ENCODE assay signal across 8 cellular contexts in genomic region chr6:161373905-161374451, GRCh38.
DNase-seq lines count a peak whose midpoint lies in the region; ATAC-seq and TF ChIP-seq lines count a peak whose summit lies in the region.

No MANE protein-coding gene starts in this region.

- no peak overlapping the region for H3K4me3 ChIP-seq in CD4-positive, CD25-positive, alpha-beta regulatory T cell (ENCODE audit: low read depth, low read length)
- no peak overlapping the region for H3K4me3 ChIP-seq in MG63
- H3K4me3 ChIP-seq in spleen = no peak overlapping the region

- TF ChIP-seq POLR2A in spleen (IDR thresholded peaks at IDR 0.05) = no peak

- H3K27ac ChIP-seq in CD4-positive, CD25-positive, alpha-beta regulatory T cell (ENCODE audit: insufficient read depth, low read length, poor library complexity, severe bottlenecking) = no peak overlapping the region
- no peak overlapping the region for H3K27ac ChIP-seq in spleen

- no peaks in the 10 kb centered on the region for H3K4me1 Mint-ChIP-seq in CD4-positive, CD25-positive, alpha-beta regulatory T cell
- H3K4me1 Mint-ChIP-seq in T-helper 2 cell treated with Interferon-gamma antibody and Interleukin-4, amounts not matched to agents 5 μg/mL and 100 μg/mL, for 36 hours (ENCODE audit: low read depth) = no peaks in the 10 kb centered on the region

- peak; percentile 88 to 96 (median 95) for TF ChIP-seq CTCF in spleen (IDR thresholded peaks at IDR 0.05 in 8 of 11, conservative IDR thresholded peaks at IDR 0.05 in 3 of 11)

- no peaks in the 10 kb centered on the region for H3K36me3 Mint-ChIP-seq in CD4-positive, CD25-positive, alpha-beta regulatory T cell
- H3K36me3 Mint-ChIP-seq in T-helper 2 cell treated with Interferon-gamma antibody and Interleukin-4, amounts not matched to agents 5 μg/mL and 100 μg/mL, for 36 hours (ENCODE audit: low read depth) = no peaks in the 10 kb centered on the region

- WGBS in spleen, 5 donors = 35 to 41% (median 40%) methylated on average over 15 of the region's 15 CpGs

- H3K27ac Mint-ChIP-seq in CD4-positive, CD25-positive, alpha-beta regulatory T cell = no peak overlapping the region
- no peak overlapping the region for H3K27ac Mint-ChIP-seq in T-helper 2 cell treated with Interferon-gamma antibody and Interleukin-4, amounts not matched to agents 5 μg/mL and 100 μg/mL, for 36 hours

- peak; percentile 15 to 42 (median 29) for DNase-seq in CD4-positive, CD25-positive, alpha-beta regulatory T cell
- DNase-seq in GM19240 (ENCODE audit: insufficient read length, low spot score) (peak; percentile 33), MG63 (peak; percentile 44), astrocyte of the hippocampus (ENCODE audit: low read depth, low spot score) (peak; percentile 81), hippocampal formation (lab: John Stamatoyannopoulos, UW) (peak; percentile 48 to 54), spleen (peak; percentile 82)
- peak; percentile 35 for DNase-seq in T-helper 2 cell treated with Interferon-gamma antibody and Interleukin-4, amounts not matched to agents 5 μg/mL and 100 μg/mL, for 36 hours (ENCODE audit: low spot score)

- peaks cover 0 to 1% (median 0%) of the 10 kb centered on the region in 7 donors for H3K9me3 Mint-ChIP-seq in CD4-positive, CD25-positive, alpha-beta regulatory T cell
- no peaks in the 10 kb centered on the region for H3K9me3 Mint-ChIP-seq in T-helper 2 cell treated with Interferon-gamma antibody and Interleukin-4, amounts not matched to agents 5 μg/mL and 100 μg/mL, for 36 hours

- no peak overlapping the region for H3K4me3 Mint-ChIP-seq in CD4-positive, CD25-positive, alpha-beta regulatory T cell
- no peak overlapping the region for H3K4me3 Mint-ChIP-seq in T-helper 2 cell treated with Interferon-gamma antibody and Interleukin-4, amounts not matched to agents 5 μg/mL and 100 μg/mL, for 36 hours

- H3K27me3 Mint-ChIP-seq in CD4-positive, CD25-positive, alpha-beta regulatory T cell = no peaks in the 10 kb centered on the region
- no peaks in the 10 kb centered on the region for H3K27me3 Mint-ChIP-seq in T-helper 2 cell treated with Interferon-gamma antibody and Interleukin-4, amounts not matched to agents 5 μg/mL and 100 μg/mL, for 36 hours (ENCODE audit: low read depth)

- H3K9me3 ChIP-seq in CD4-positive, CD25-positive, alpha-beta regulatory T cell (ENCODE audit: control insufficient read depth in 2 of 2, low read length in 2 of 2) = no peaks in the 10 kb centered on the region
- no peaks in the 10 kb centered on the region for H3K9me3 ChIP-seq in MG63
- H3K9me3 ChIP-seq in spleen = no peaks in the 10 kb centered on the region

- no peaks in the 10 kb centered on the region for H3K36me3 ChIP-seq in CD4-positive, CD25-positive, alpha-beta regulatory T cell (ENCODE audit: control insufficient read depth, insufficient read depth, low read length)
- H3K36me3 ChIP-seq in MG63 (no peaks in the 10 kb centered on the region), spleen (no peaks in the 10 kb centered on the region)

- no peaks in the 10 kb centered on the region for H3K4me1 ChIP-seq in CD4-positive, CD25-positive, alpha-beta regulatory T cell (ENCODE audit: control insufficient read depth, insufficient read depth, low read length, poor library complexity, severe bottlenecking)
- peaks cover 2 to 21% (median 14%) of the 10 kb centered on the region in 6 donors for H3K4me1 ChIP-seq in spleen

- peak in 1 of 2 donors; percentile 36 for ATAC-seq in CD4-positive, CD25-positive, alpha-beta regulatory T cell (ENCODE audit: low read depth in 2 of 2)
- ATAC-seq in GM18519 (IDR thresholded peaks at IDR 0.05; ENCODE audit: low FRiP score, unreplicated experiment) = no peak

- no peaks in the 10 kb centered on the region for H3K27me3 ChIP-seq in CD4-positive, CD25-positive, alpha-beta regulatory T cell (ENCODE audit: control insufficient read depth, insufficient read depth, low read length)
- no peaks in the 10 kb centered on the region for H3K27me3 ChIP-seq in MG63
- no peaks in the 10 kb centered on the region for H3K27me3 ChIP-seq in spleen (replicated peaks in 1 of 7)

- intact Hi-C loops in spleen (cut with DNase I; ENCODE audit: low total_unique reads) = loop anchor here (5.0 to 10.0 kb wide), 3 partner anchors 219 to 639 kb away; no protein-coding TSS in a partner anchor

Comparison
In these comparisons a context has a peak if more than half of its experiments do, and no peak if none do; other contexts are left out.
1. DNase-seq: peak in every context shown above with its lines; median percentile 82 in spleen; 81 in astrocyte of the hippocampus; 51 in hippocampal formation; 44 in MG63; 35 in T-helper 2 cell treated with Interferon-gamma antibody and Interleukin-4, amounts not matched to agents 5 μg/mL and 100 μg/mL, for 36 hours; 33 in GM19240; 29 in CD4-positive, CD25-positive, alpha-beta regulatory T cell.